15 cellular contexts compared by ENCODE assay signal in the genomic region with DNA sequence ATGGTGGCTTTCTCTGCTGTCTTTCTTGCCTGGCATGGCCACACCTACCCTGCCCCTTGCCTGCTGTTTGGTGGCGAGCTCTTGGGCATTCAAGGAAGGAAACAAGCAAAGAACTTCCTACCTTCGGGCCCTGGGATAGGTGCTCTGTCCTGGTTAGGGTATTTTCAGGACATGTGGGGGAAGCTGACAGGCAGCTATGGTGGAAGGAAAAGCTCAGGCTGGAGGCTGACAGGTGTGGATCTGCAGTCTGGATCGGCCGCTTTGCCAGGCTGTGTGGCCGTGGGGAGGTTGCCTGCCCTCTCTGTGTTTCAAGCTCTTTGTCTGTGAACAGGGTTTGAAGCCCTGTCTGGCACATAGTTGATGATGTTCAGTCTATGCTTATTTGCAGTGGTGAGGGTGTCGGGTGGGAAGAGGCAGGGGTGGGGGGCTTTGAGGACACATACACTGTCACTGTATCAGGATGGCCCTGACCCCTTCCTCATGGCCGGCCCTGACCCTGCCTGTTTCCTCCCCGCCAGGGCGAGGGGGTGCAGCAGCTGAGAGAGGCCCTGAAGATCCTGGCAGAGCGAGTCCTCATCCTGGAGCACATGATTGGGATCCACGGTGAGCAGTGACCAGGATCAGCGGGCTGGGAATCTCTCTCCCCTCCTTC.
"Had no signal": no experiment of that assay in that cellular context is flagged by ENCODE, and none has a peak within 500 bp of the region (broad histone marks: within the 10 kb centered on the region; RNA-seq: fewer than 3 reads in every experiment).

No MANE protein-coding gene starts in this region.

- H3K27ac ChIP-seq: parathyroid adenoma, skin epidermis, tibial nerve had no signal

- H3K4me1 Mint-ChIP-seq: mesothelial cell of epicardium had no signal

- H3K36me3 Mint-ChIP-seq: stimulated activated effector memory CD8-positive, alpha-beta T cell treated with anti-CD3 and anti-CD28 coated beads, Interleukin-12 subunit alpha, Interleukin-12 subunit beta, amount 100 ng/mL, for 72 hours had no signal

- H3K27ac Mint-ChIP-seq: activated T-helper 1 cell treated with anti-CD3 and anti-CD28 coated beads, Interleukin-12 subunit alpha, Interleukin-12 subunit beta, Interleukin-2, Interleukin-4 antibody, amounts not matched to agents 30 ng/mL and 10 ng/mL and 1 ng/mL, durations not matched to agents 14 hours and 24 hours and 36 hours; effector memory CD8-positive, alpha-beta T cell; mesothelial cell of epicardium; stimulated activated effector memory CD8-positive, alpha-beta T cell treated with anti-CD3 and anti-CD28 coated beads, Interleukin-12 subunit alpha, Interleukin-12 subunit beta, amount 100 ng/mL, for 72 hours had no signal

- ATAC-seq: effector memory CD8-positive, alpha-beta T cell; stimulated activated effector memory CD8-positive, alpha-beta T cell treated with anti-CD3 and anti-CD28 coated beads, Interleukin-12 subunit alpha, Interleukin-12 subunit beta, amount 100 ng/mL, for 72 hours had no signal

- H3K9me3 ChIP-seq: tibial nerve had no signal

- H3K36me3 ChIP-seq: tibial nerve had no signal

- H3K4me3 ChIP-seq: skin epidermis, tibial nerve had no signal

- H3K9me3 Mint-ChIP-seq: activated T-helper 1 cell treated with anti-CD3 and anti-CD28 coated beads, Interleukin-12 subunit alpha, Interleukin-12 subunit beta, Interleukin-2, Interleukin-4 antibody, amounts not matched to agents 30 ng/mL and 10 ng/mL and 1 ng/mL, durations not matched to agents 14 hours and 24 hours and 36 hours; effector memory CD8-positive, alpha-beta T cell; mesothelial cell of epicardium; neural crest cell; stimulated activated effector memory CD8-positive, alpha-beta T cell treated with anti-CD3 and anti-CD28 coated beads, Interleukin-12 subunit alpha, Interleukin-12 subunit beta, amount 100 ng/mL, for 72 hours had no signal

- H3K4me3 Mint-ChIP-seq: activated T-helper 1 cell treated with anti-CD3 and anti-CD28 coated beads, Interleukin-12 subunit alpha, Interleukin-12 subunit beta, Interleukin-2, Interleukin-4 antibody, amounts not matched to agents 30 ng/mL and 10 ng/mL and 1 ng/mL, durations not matched to agents 14 hours and 24 hours and 36 hours; effector memory CD8-positive, alpha-beta T cell; mesothelial cell of epicardium; neural crest cell; stimulated activated effector memory CD8-positive, alpha-beta T cell treated with anti-CD3 and anti-CD28 coated beads, Interleukin-12 subunit alpha, Interleukin-12 subunit beta, amount 100 ng/mL, for 72 hours had no signal

- FAIRE-seq: kidney had no signal

- H3K27me3 ChIP-seq: tibial nerve had no signal

- DNase-seq: activated CD4-positive, alpha-beta T cell treated with anti-CD3 and anti-CD28 coated beads, Interleukin-2, amount 50 U/mL, for 48 hours; activated CD4-positive, CD25-positive, alpha-beta regulatory T cell treated with anti-CD3 and anti-CD28 coated beads, Interleukin-2, amount 50 U/mL, for 72 hours; activated naive CD4-positive, alpha-beta T cell; central memory CD4-positive, alpha-beta T cell; cortex of kidney; effector memory CD8-positive, alpha-beta T cell; retina had no signal

- H3K4me1 ChIP-seq: parathyroid adenoma had no signal
